In the genomic region with DNA sequence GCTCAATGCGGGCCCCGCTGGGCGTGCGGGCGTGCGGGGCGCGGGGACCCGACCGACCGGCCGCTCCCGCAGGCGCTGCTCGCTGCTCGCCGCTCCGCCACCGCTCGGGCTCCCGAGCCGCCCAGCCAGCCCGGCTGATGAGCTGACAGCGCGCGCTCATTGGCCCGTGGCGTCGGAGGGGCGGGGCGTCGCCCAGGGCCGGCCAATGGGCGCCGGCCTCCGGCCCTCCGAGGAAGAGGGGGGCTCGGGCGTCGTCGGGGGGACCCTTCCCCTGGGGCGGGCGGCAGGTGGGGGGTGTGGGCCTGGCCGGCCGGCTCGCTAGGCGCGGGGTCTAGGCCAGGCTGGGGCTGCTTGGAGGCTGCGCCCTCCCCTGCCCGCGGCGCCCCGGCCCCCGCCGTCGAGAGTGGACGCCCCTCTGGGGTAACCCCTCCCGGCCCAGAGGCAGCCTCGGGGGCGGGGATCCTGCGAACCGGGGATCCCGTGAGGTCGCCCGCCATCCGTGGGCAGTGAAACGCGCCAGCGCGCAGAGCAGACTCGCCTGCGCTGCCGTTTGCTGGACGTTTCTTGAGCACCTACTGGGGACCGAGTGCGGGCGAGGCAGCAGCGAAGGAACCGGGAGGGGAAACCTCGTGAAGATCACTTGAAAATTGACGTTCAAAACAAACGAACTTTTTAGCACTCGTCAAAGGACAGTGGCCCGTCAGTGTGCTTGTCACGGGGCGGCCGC, we compare ENCODE assay signal across 8 cellular contexts. TPM values are rescaled to one million over a fixed set of nuclear protein-coding genes. Genes with fewer than 3 reads are reported as not detected.
DNase-seq lines count a peak whose midpoint lies in the region; ATAC-seq and FAIRE-seq lines count a peak whose summit lies in the region.

A gene (minus strand): TSS at position 111 of the 727 bp plus-strand sequence. CDS start 111 bp downstream, outside the sequence.

- ATAC-seq in HG03342 (IDR thresholded peaks at IDR 0.05; ENCODE audit: unreplicated experiment): no peak
- no peak for ATAC-seq in HG03175 (IDR thresholded peaks at IDR 0.05; ENCODE audit: unreplicated experiment)
- no peak for ATAC-seq in GM21381 (IDR thresholded peaks at IDR 0.05; ENCODE audit: unreplicated experiment)

- no peak for FAIRE-seq in GM18507 (lab: Jason Lieb, UNC)

- H3K4me1 Mint-ChIP-seq in activated T-helper 1 cell treated with anti-CD3 and anti-CD28 coated beads, Interleukin-12 subunit alpha, Interleukin-12 subunit beta, Interleukin-2, Interleukin-4 antibody, amounts not matched to agents 30 ng/mL and 10 ng/mL and 1 ng/mL, durations not matched to agents 14 hours and 24 hours and 36 hours (ENCODE audit: low read depth): peaks cover 9% of the 10 kb centered on the region

- DNase-seq in GM18507 (ENCODE audit: extremely low spot score, insufficient read length, low read depth) (peak; percentile 25), NCI-H69 (lab: John Stamatoyannopoulos, UW) (peak; percentile 88), head of caudate nucleus (peak in 29 of 42 donors; percentile 5 to 54 (median 32)), posterior vena cava (ENCODE audit: low spot score) (peak; percentile 82)
- peak; percentile 53 for DNase-seq in activated T-helper 1 cell treated with anti-CD3 and anti-CD28 coated beads, Interleukin-12 subunit alpha, Interleukin-12 subunit beta, Interleukin-2, Interleukin-4 antibody, amounts not matched to agents 30 ng/mL and 10 ng/mL and 1 ng/mL, durations not matched to agents 14 hours and 24 hours and 36 hours (ENCODE audit: low spot score)

- no peaks in the 10 kb centered on the region for H3K9me3 Mint-ChIP-seq in activated T-helper 1 cell treated with anti-CD3 and anti-CD28 coated beads, Interleukin-12 subunit alpha, Interleukin-12 subunit beta, Interleukin-2, Interleukin-4 antibody, amounts not matched to agents 30 ng/mL and 10 ng/mL and 1 ng/mL, durations not matched to agents 14 hours and 24 hours and 36 hours

- intact Hi-C loops in activated T-helper 1 cell treated with anti-CD3 and anti-CD28 coated beads, Interleukin-12 subunit alpha, Interleukin-12 subunit beta, Interleukin-2, Interleukin-4 antibody, amounts not matched to agents 30 ng/mL and 10 ng/mL and 1 ng/mL, durations not matched to agents 14 hours and 24 hours and 36 hours (cut with micrococcal nuclease): no loop called here
- intact Hi-C loops in head of caudate nucleus (cut with DNase I): no loop called here
- intact Hi-C loops in posterior vena cava (cut with DNase I): loop anchor here (2.0 to 10.0 kb wide), 2 partner anchors 71 to 109 kb away; no protein-coding TSS in a partner anchor

- H3K27me3 Mint-ChIP-seq in activated T-helper 1 cell treated with anti-CD3 and anti-CD28 coated beads, Interleukin-12 subunit alpha, Interleukin-12 subunit beta, Interleukin-2, Interleukin-4 antibody, amounts not matched to agents 30 ng/mL and 10 ng/mL and 1 ng/mL, durations not matched to agents 14 hours and 24 hours and 36 hours (ENCODE audit: insufficient read depth): peaks cover 34% of the 10 kb centered on the region

- peak within 1 kb of the TSS; percentile 11 for H3K4me3 Mint-ChIP-seq in activated T-helper 1 cell treated with anti-CD3 and anti-CD28 coated beads, Interleukin-12 subunit alpha, Interleukin-12 subunit beta, Interleukin-2, Interleukin-4 antibody, amounts not matched to agents 30 ng/mL and 10 ng/mL and 1 ng/mL, durations not matched to agents 14 hours and 24 hours and 36 hours

- H3K27ac Mint-ChIP-seq in activated T-helper 1 cell treated with anti-CD3 and anti-CD28 coated beads, Interleukin-12 subunit alpha, Interleukin-12 subunit beta, Interleukin-2, Interleukin-4 antibody, amounts not matched to agents 30 ng/mL and 10 ng/mL and 1 ng/mL, durations not matched to agents 14 hours and 24 hours and 36 hours: no peak within 1 kb of the TSS

- H3K36me3 Mint-ChIP-seq in activated T-helper 1 cell treated with anti-CD3 and anti-CD28 coated beads, Interleukin-12 subunit alpha, Interleukin-12 subunit beta, Interleukin-2, Interleukin-4 antibody, amounts not matched to agents 30 ng/mL and 10 ng/mL and 1 ng/mL, durations not matched to agents 14 hours and 24 hours and 36 hours (ENCODE audit: low read depth): no peaks in the 10 kb centered on the region

RNA-seq across cellular contexts. Expression of the gene that starts here (rescaled TPM):
- not detected in 2 replicates for total RNA-seq in activated T-helper 1 cell treated with anti-CD3 and anti-CD28 coated beads, Interleukin-12 subunit alpha, Interleukin-12 subunit beta, Interleukin-2, Interleukin-4 antibody, amounts not matched to agents 30 ng/mL and 10 ng/mL and 1 ng/mL, durations not matched to agents 14 hours and 24 hours and 36 hours
- 1 to 10 TPM in 1 of 2 donors, under 1 TPM in 1; 0.79 to 1.1 TPM for total RNA-seq in posterior vena cava

Comparison
In these comparisons a context has a peak if more than half of its experiments do, and no peak if none do; other contexts are left out.
1. Peak in DNase-seq in activated T-helper 1 cell treated with anti-CD3 and anti-CD28 coated beads, Interleukin-12 subunit alpha, Interleukin-12 subunit beta, Interleukin-2, Interleukin-4 antibody, amounts not matched to agents 30 ng/mL and 10 ng/mL and 1 ng/mL, durations not matched to agents 14 hours and 24 hours and 36 hours; RNA of the gene not detected or under 1 TPM.
2. DNase-seq: peak in every context shown above with its lines; median percentile 88 in NCI-H69; 82 in posterior vena cava; 53 in activated T-helper 1 cell treated with anti-CD3 and anti-CD28 coated beads, Interleukin-12 subunit alpha, Interleukin-12 subunit beta, Interleukin-2, Interleukin-4 antibody, amounts not matched to agents 30 ng/mL and 10 ng/mL and 1 ng/mL, durations not matched to agents 14 hours and 24 hours and 36 hours; 32 in head of caudate nucleus; 25 in GM18507.
3. intact Hi-C loops: an anchor here in posterior vena cava (2.0 to 10.0 kb wide); none called in activated T-helper 1 cell treated with anti-CD3 and anti-CD28 coated beads, Interleukin-12 subunit alpha, Interleukin-12 subunit beta, Interleukin-2, Interleukin-4 antibody, amounts not matched to agents 30 ng/mL and 10 ng/mL and 1 ng/mL, durations not matched to agents 14 hours and 24 hours and 36 hours and head of caudate nucleus.